Comparison of ENCODE assay signal across 17 cellular contexts in genomic region chr13:93765056-93765455, GRCh38.
DNase-seq lines count a peak whose midpoint lies in the region; TF ChIP-seq lines count a peak whose summit lies in the region.
"Had no signal": no experiment of that assay in that cellular context is flagged by ENCODE, and none has a peak within 500 bp of the region (broad histone marks: within the 10 kb centered on the region; RNA-seq: fewer than 3 reads in every experiment).

No MANE protein-coding gene starts in this region.

- in situ Hi-C loops in brain microvascular endothelial cell (cut with HindIII; ENCODE audit: low pct_ligation_motif_present, low sequenced_read_pairs), result no loop called here

- no peak overlapping the region for H3K27ac Mint-ChIP-seq in activated CD4-positive, alpha-beta memory T cell treated with anti-CD3 and anti-CD28 coated beads for 36 hours
- H3K27ac Mint-ChIP-seq: CD4-positive, alpha-beta memory T cell had no signal

- H3K79me2 ChIP-seq in trophoblast cell (ENCODE audit: control insufficient read depth, insufficient read depth, low read length, poor library complexity), result no peaks in the 10 kb centered on the region

- H3K4ac ChIP-seq in trophoblast cell (ENCODE audit: low read depth, low read length), result no peak overlapping the region

- H3K4me1 Mint-ChIP-seq in activated CD4-positive, alpha-beta memory T cell treated with anti-CD3 and anti-CD28 coated beads for 36 hours (ENCODE audit: low read depth), result no peaks in the 10 kb centered on the region
- H3K4me1 Mint-ChIP-seq: CD4-positive, alpha-beta memory T cell had no signal

- no peaks in the 10 kb centered on the region for H3K36me3 Mint-ChIP-seq in activated CD4-positive, alpha-beta memory T cell treated with anti-CD3 and anti-CD28 coated beads for 36 hours
- H3K36me3 Mint-ChIP-seq: CD4-positive, alpha-beta memory T cell had no signal

- H3K27ac ChIP-seq in brain microvascular endothelial cell (peak overlapping the region; percentile 44), trophoblast cell (ENCODE audit: low read depth, low read length) (peak overlapping the region; percentile 33), SJCRH30 (no peak overlapping the region), testis (no peak overlapping the region)

- H4K91ac ChIP-seq in trophoblast cell (ENCODE audit: low read depth, low read length), result no peak overlapping the region

- H3K23ac ChIP-seq in trophoblast cell (ENCODE audit: low read length), result no peak overlapping the region

- H3K18ac ChIP-seq in trophoblast cell (ENCODE audit: low read length), result no peak overlapping the region

- H2AK5ac ChIP-seq in trophoblast cell (ENCODE audit: low read length), result no peak overlapping the region

- no peak overlapping the region for H3K4me2 ChIP-seq in trophoblast cell (ENCODE audit: low read length)

- H2BK120ac ChIP-seq in trophoblast cell (ENCODE audit: insufficient read depth, low read length, poor library complexity), result no peak overlapping the region

- no peaks in the 10 kb centered on the region for H3K36me3 ChIP-seq in brain microvascular endothelial cell (replicated peaks)
- no peaks in the 10 kb centered on the region for H3K36me3 ChIP-seq in trophoblast cell (ENCODE audit: control insufficient read depth in 1 of 2, insufficient read depth in 2 of 2, low read length in 2 of 2)
- H3K36me3 ChIP-seq in SJCRH30, result no peaks in the 10 kb centered on the region
- H3K36me3 ChIP-seq in testis (ENCODE audit: low read depth, missing control alignments), result no peaks in the 10 kb centered on the region
- H3K36me3 ChIP-seq: HAP-1 had no signal

- intact Hi-C loops in testis (cut with DNase I; ENCODE audit: low total_unique reads), result no loop called here
- intact Hi-C loops in activated CD4-positive, alpha-beta memory T cell treated with anti-CD3 and anti-CD28 coated beads for 36 hours (cut with micrococcal nuclease), result no loop called here

- WGBS in trophoblast cell (ENCODE audit: extremely low coverage, insufficient coverage, insufficient read length), result no CpG with 5 or more reads among the region's 2 CpGs
- WGBS in testis, 2 donors, result 90 to 91% methylated on average over 2 of the region's 2 CpGs

- no peak overlapping the region for H2BK12ac ChIP-seq in trophoblast cell (ENCODE audit: low read length)

- no peaks in the 10 kb centered on the region for H3K79me1 ChIP-seq in trophoblast cell (ENCODE audit: low read length)

- H2BK5ac ChIP-seq in trophoblast cell (ENCODE audit: low read depth, low read length, poor library complexity), result peak overlapping the region; percentile 49

- H3K4me3 ChIP-seq in brain microvascular endothelial cell (ENCODE audit: low read depth, low read length) (no peak overlapping the region), fibroblast of villous mesenchyme (ENCODE audit: low read depth, low read length) (no peak overlapping the region), trophoblast cell (ENCODE audit: low read depth, low read length) (no peak overlapping the region), SJCRH30 (no peak overlapping the region), testis (no peak overlapping the region)
- H3K4me3 ChIP-seq: HAP-1 had no signal

- TF ChIP-seq CTCF in brain microvascular endothelial cell (IDR thresholded peaks at IDR 0.05; ENCODE audit: low read depth, low read length, missing control alignments), result no peak
- no peak for TF ChIP-seq CTCF in fibroblast of villous mesenchyme (IDR thresholded peaks at IDR 0.05; ENCODE audit: insufficient read depth, low read depth, low read length)
- TF ChIP-seq CTCF in testis (IDR thresholded peaks at IDR 0.05), result no peak

- no peaks in the 10 kb centered on the region for H3K9me3 ChIP-seq in trophoblast cell (ENCODE audit: insufficient read depth, low read depth, low read length)
- no peaks in the 10 kb centered on the region for H3K9me3 ChIP-seq in SJCRH30 (replicated peaks)
- H3K9me3 ChIP-seq in testis, result no peaks in the 10 kb centered on the region

- POLR2A ChIA-PET in activated CD4-positive, alpha-beta memory T cell treated with anti-CD3 and anti-CD28 coated beads for 36 hours (lab: Charles Lee), result no interaction called here

- peaks cover 4% of the 10 kb centered on the region for H3K9me3 Mint-ChIP-seq in activated CD4-positive, alpha-beta memory T cell treated with anti-CD3 and anti-CD28 coated beads for 36 hours

- CTCF ChIA-PET in activated CD4-positive, alpha-beta memory T cell treated with anti-CD3 and anti-CD28 coated beads for 36 hours (lab: Charles Lee), result no interaction called here

- H4K8ac ChIP-seq in trophoblast cell (ENCODE audit: low read depth, low read length), result no peak overlapping the region

- H3K9ac ChIP-seq in trophoblast cell (ENCODE audit: low read length), result no peak overlapping the region

- DNase-seq in amniotic epithelial cell (ENCODE audit: low read depth) (peak; percentile 78), brain microvascular endothelial cell (no peak), fibroblast of villous mesenchyme (ENCODE audit: low read depth) (peak; percentile 66), trophoblast cell (no peak), SJCRH30 (no peak), HUDEP-2 (lab: John Stamatoyannopoulos, UW; ENCODE audit: unreplicated experiment in 76 of 76) (no peak), testis (no peak)
- DNase-seq in activated CD4-positive, alpha-beta memory T cell treated with anti-CD3 and anti-CD28 coated beads for 36 hours, result no peak
- DNase-seq: C1 segment of cervical spinal cord; Calu3; CD4-positive, alpha-beta memory T cell; COR-L47; DMS53; DMS79 treated with DMSO at 0.1 percent for 48 hours; GF-D8; GOT3 had no signal

- H3K4me3 Mint-ChIP-seq in activated CD4-positive, alpha-beta memory T cell treated with anti-CD3 and anti-CD28 coated beads for 36 hours, result no peak overlapping the region
- H3K4me3 Mint-ChIP-seq: CD4-positive, alpha-beta memory T cell had no signal

- H3K27me3 ChIP-seq in brain microvascular endothelial cell (replicated peaks), result no peaks in the 10 kb centered on the region
- H3K27me3 ChIP-seq in trophoblast cell (ENCODE audit: insufficient read depth, low read length), result no peaks in the 10 kb centered on the region
- no peaks in the 10 kb centered on the region for H3K27me3 ChIP-seq in SJCRH30
- H3K27me3 ChIP-seq in testis, result no peaks in the 10 kb centered on the region

- no peaks in the 10 kb centered on the region for H3K4me1 ChIP-seq in trophoblast cell (ENCODE audit: control insufficient read depth in 1 of 2, insufficient read depth in 2 of 2, low read length in 2 of 2)
- H3K4me1 ChIP-seq in SJCRH30, result peaks cover 13% of the 10 kb centered on the region
- H3K4me1 ChIP-seq in testis, result peaks cover 4% of the 10 kb centered on the region
- H3K4me1 ChIP-seq: HAP-1 had no signal

- no peaks in the 10 kb centered on the region for H3K27me3 Mint-ChIP-seq in activated CD4-positive, alpha-beta memory T cell treated with anti-CD3 and anti-CD28 coated beads for 36 hours

- H2AFZ ChIP-seq in trophoblast cell (ENCODE audit: insufficient read depth, low read length, poor library complexity), result no peak overlapping the region

- TF ChIP-seq POLR2A in testis (IDR thresholded peaks at IDR 0.05), result no peak

- no peak overlapping the region for H3K14ac ChIP-seq in trophoblast cell (ENCODE audit: low read length)

- no peak overlapping the region for H4K12ac ChIP-seq in trophoblast cell (ENCODE audit: low read depth, low read length)

Comparison
In these comparisons a context has a peak if more than half of its experiments do, and no peak if none do; other contexts are left out.
1. DNase-seq: peak in amniotic epithelial cell (single experiment) and fibroblast of villous mesenchyme (single experiment); none in brain microvascular endothelial cell (single experiment), trophoblast cell (0 of 2), SJCRH30 (0 of 2), HUDEP-2 (0 of 76), testis (single experiment) and activated CD4-positive, alpha-beta memory T cell treated with anti-CD3 and anti-CD28 coated beads for 36 hours (single experiment).
2. H3K27ac ChIP-seq: peak in brain microvascular endothelial cell (single experiment) and trophoblast cell (single experiment); none in SJCRH30 (single experiment) and testis (0 of 2).